18 cellular contexts compared by ENCODE assay signal in genomic region chr22:23836692-23837495, GRCh38. TPM values are rescaled to one million over a fixed set of nuclear protein-coding genes. Genes with fewer than 3 reads are reported as not detected.
A peak's percentile ranks its signal among the peaks of the same experiment; 100 is the strongest.
DNase-seq lines count a peak whose midpoint lies in the region; ATAC-seq and TF ChIP-seq lines count a peak whose summit lies in the region.
"Had no signal": no experiment of that assay in that cellular context is flagged by ENCODE, and none has a peak within 500 bp of the region (broad histone marks: within the 10 kb centered on the region; RNA-seq: fewer than 3 reads in every experiment).

No MANE protein-coding gene starts in this region.

- TF ChIP-seq CTCF in Caco-2 (IDR thresholded peaks at IDR 0.05; ENCODE audit: insufficient read depth in 1 of 2, low read depth in 1 of 2, low read length in 1 of 2, severe bottlenecking in 1 of 2, unreplicated experiment in 1 of 2): no peak
- no peak for TF ChIP-seq CTCF in Loucy (conservative IDR thresholded peaks at IDR 0.05; ENCODE audit: low read length)
- TF ChIP-seq CTCF in ovary (IDR thresholded peaks at IDR 0.05): no peak
- TF ChIP-seq CTCF in breast epithelium (IDR thresholded peaks at IDR 0.05): no peak

- TF ChIP-seq EP300 in ovary (IDR thresholded peaks at IDR 0.05): no peak

- peaks cover 3% of the 10 kb centered on the region for H3K36me3 ChIP-seq in Caco-2 (ENCODE audit: control insufficient read depth, insufficient read depth, low read length)
- peaks cover 47% of the 10 kb centered on the region; the same call in 1 of the 2 replicates for H3K36me3 ChIP-seq in Loucy (ENCODE audit: insufficient read depth, low read length)
- no peaks in the 10 kb centered on the region for H3K36me3 ChIP-seq in ovary
- H3K36me3 ChIP-seq in effector memory CD4-positive, alpha-beta T cell (ENCODE audit: control insufficient read depth, insufficient read depth, low read length): peaks cover 24% of the 10 kb centered on the region
- H3K36me3 ChIP-seq in breast epithelium: no peaks in the 10 kb centered on the region
- H3K36me3 ChIP-seq: prostate gland had no signal

- H3K27ac ChIP-seq in ovary (peak overlapping the region; percentile 4 to 41), breast epithelium (peak overlapping the region in 1 of 2 donors; percentile 29)
- H3K27ac ChIP-seq in effector memory CD4-positive, alpha-beta T cell (ENCODE audit: insufficient read depth, low read length, poor library complexity, severe bottlenecking): no peak overlapping the region
- H3K27ac ChIP-seq: lower lobe of right lung, prostate gland, suprapubic skin had no signal

- intact Hi-C loops in Caco-2 (cut with micrococcal nuclease; ENCODE audit: unreplicated experiment): no loop called here
- intact Hi-C loops in Right ventricle myocardium superior (cut with DNase I): no loop called here
- intact Hi-C loops in ovary (cut with DNase I): no loop called here
- intact Hi-C loops in breast epithelium (cut with DNase I; ENCODE audit: low total_unique reads): loop anchor here (10.0 kb wide), 1 partner anchor 62 kb away; the partner anchor contains the start of gene MMP11

- H3K4me2 ChIP-seq in Loucy (ENCODE audit: low read depth, low read length, poor library complexity, severe bottlenecking): peak overlapping the region; percentile 75

- H3K4me3 ChIP-seq in Caco-2 (ENCODE audit: low read depth, low read length) (no peak overlapping the region), Loucy (ENCODE audit: low read length, poor library complexity, severe bottlenecking) (peak overlapping the region; percentile 80), ovary (no peak overlapping the region), breast epithelium (no peak overlapping the region)
- no peak overlapping the region for H3K4me3 ChIP-seq in effector memory CD4-positive, alpha-beta T cell (ENCODE audit: insufficient read depth, low read depth, low read length, poor library complexity, severe bottlenecking)
- H3K4me3 ChIP-seq: prostate gland, suprapubic skin had no signal

- DNase-seq in Caco-2 (no peak), Right ventricle myocardium superior (peak; percentile 32), ovary (peak in 2 of 5 donors; percentile 16 to 41), cortex of kidney (lab: John Stamatoyannopoulos, UW) (no peak), breast epithelium (ENCODE audit: low spot score in 2 of 2) (no peak)
- no peak for DNase-seq in effector memory CD4-positive, alpha-beta T cell
- DNase-seq: activated CD4-positive, alpha-beta T cell treated with anti-CD3 and anti-CD28 coated beads, Interleukin-2, amount 50 U/mL, for 1 hour; amniotic stem cell; DMS 273 treated with DMSO at 0.1 percent for 48 hours; glutamatergic neuron; NCI-H187 treated with DMSO at 0.1 percent for 48 hours; NCI-H748 treated with DMSO at 0.1 percent for 48 hours; stimulated activated CD4-positive, alpha-beta T cell treated with anti-CD3 and anti-CD28 coated beads, Interleukin-4, amount 100 ng/mL, for 24 hours had no signal

- H3K27ac Mint-ChIP-seq in Caco-2 (ENCODE audit: unreplicated experiment): no peak overlapping the region

- H3K27me3 ChIP-seq in Caco-2 (replicated peaks; ENCODE audit: control insufficient read depth, insufficient read depth, low read length): no peaks in the 10 kb centered on the region
- no peaks in the 10 kb centered on the region for H3K27me3 ChIP-seq in Loucy (ENCODE audit: insufficient read depth, low read length, poor library complexity, severe bottlenecking)
- no peaks in the 10 kb centered on the region for H3K27me3 ChIP-seq in ovary
- no peaks in the 10 kb centered on the region for H3K27me3 ChIP-seq in effector memory CD4-positive, alpha-beta T cell (replicated peaks; ENCODE audit: control insufficient read depth, insufficient read depth, low read length, poor library complexity, severe bottlenecking)
- H3K27me3 ChIP-seq in breast epithelium: no peaks in the 10 kb centered on the region
- H3K27me3 ChIP-seq: suprapubic skin had no signal

- H3K79me2 ChIP-seq in Loucy (ENCODE audit: insufficient read depth, low read length): peaks cover 13% of the 10 kb centered on the region; the same call in 1 of the 2 replicates

- no peaks in the 10 kb centered on the region for H3K9me3 ChIP-seq in Caco-2
- no peaks in the 10 kb centered on the region for H3K9me3 ChIP-seq in Loucy (ENCODE audit: insufficient read depth, low read depth, low read length)
- no peaks in the 10 kb centered on the region for H3K9me3 ChIP-seq in ovary
- no peaks in the 10 kb centered on the region for H3K9me3 ChIP-seq in effector memory CD4-positive, alpha-beta T cell (ENCODE audit: control insufficient read depth, low read length)
- H3K9me3 ChIP-seq in breast epithelium: no peaks in the 10 kb centered on the region
- H3K9me3 ChIP-seq: lower lobe of right lung, prostate gland, suprapubic skin had no signal

- no peak for ATAC-seq in Right ventricle myocardium superior (ENCODE audit: poor library complexity)
- ATAC-seq: HCT116, lower lobe of right lung had no signal

- H3K4me1 Mint-ChIP-seq in Caco-2 (ENCODE audit: low read depth, unreplicated experiment): peaks cover 7% of the 10 kb centered on the region

- 64 to 75% (median 71%) methylated on average over 12 of the region's 12 CpGs for WGBS in ovary, 3 donors

- no peaks in the 10 kb centered on the region for H3K27me3 Mint-ChIP-seq in Caco-2 (ENCODE audit: insufficient read depth, unreplicated experiment)

- H3K9me2 ChIP-seq in Loucy (replicated peaks; ENCODE audit: low read depth, low read length): no peaks in the 10 kb centered on the region

- POLR2A ChIA-PET in Caco-2 (lab: Charles Lee): no interaction called here

- H2AFZ ChIP-seq in Loucy (ENCODE audit: low read length): no peak overlapping the region

- H3F3A ChIP-seq in Loucy (ENCODE audit: low read depth): no peaks in the 10 kb centered on the region

- H3K4me3 Mint-ChIP-seq in Caco-2 (ENCODE audit: unreplicated experiment): peak overlapping the region; percentile 95

- peak overlapping the region; percentile 62 for H3K9ac ChIP-seq in Loucy (ENCODE audit: low read depth, low read length, poor library complexity, severe bottlenecking)

- no peaks in the 10 kb centered on the region for H4K20me1 ChIP-seq in Loucy (ENCODE audit: insufficient read depth, low read length, poor library complexity, severe bottlenecking)

- no peaks in the 10 kb centered on the region for H3K4me1 ChIP-seq in Caco-2
- H3K4me1 ChIP-seq in Loucy (ENCODE audit: insufficient read depth, low read length, poor library complexity, severe bottlenecking): peaks cover 11% of the 10 kb centered on the region
- peaks cover 12% of the 10 kb centered on the region for H3K4me1 ChIP-seq in ovary (ENCODE audit: insufficient read depth)
- H3K4me1 ChIP-seq in effector memory CD4-positive, alpha-beta T cell (ENCODE audit: control insufficient read depth, insufficient read depth, low read length, poor library complexity, severe bottlenecking): peaks cover 8% of the 10 kb centered on the region
- peaks cover 0 to 5% of the 10 kb centered on the region in 2 donors for H3K4me1 ChIP-seq in breast epithelium

- H3K36me3 Mint-ChIP-seq in Caco-2 (ENCODE audit: insufficient read depth, unreplicated experiment): peaks cover 53% of the 10 kb centered on the region

- TF ChIP-seq POLR2A in ovary (IDR thresholded peaks at IDR 0.05) (no peak), breast epithelium (IDR thresholded peaks at IDR 0.05) (no peak)

- no peaks in the 10 kb centered on the region for H3K9me3 Mint-ChIP-seq in Caco-2 (ENCODE audit: unreplicated experiment)

- no TSS peak for BruUV-seq in Caco-2 (replicated peaks; lab: Mats Ljungman, UMichigan)

- CTCF ChIA-PET in Caco-2 (lab: Charles Lee): no interaction called here

RNA-seq across cellular contexts. Expression of gene DERL3, which starts 1.9 kb away (rescaled TPM):
- total RNA-seq in Caco-2 (2022) (4.4 and 5.4 TPM in 2 replicates), Right ventricle myocardium superior (2.8 TPM), ovary (1 to 10 TPM in 5 of 7 donors, under 1 TPM in 2; 0.76 to 3.9 (median 2.0) TPM), breast epithelium (1 to 10 TPM in 2 of 3 donors, under 1 TPM in 1; 0.48 to 6.6 (median 2.8) TPM)
- polyA plus RNA-seq in ovary: 1 to 10 TPM in 1 of 2 donors, under 1 TPM in 1; 0.45 to 1.5 TPM

RNA-seq across cellular contexts. Expression of gene SLC2A11, which starts 20.8 kb away (rescaled TPM):
- total RNA-seq in Caco-2 (2022): 29.5 and 32.4 TPM in 2 replicates
- total RNA-seq in Right ventricle myocardium superior: 19.8 TPM
- total RNA-seq in ovary: 10 to 100 TPM; 14.2 to 25.3 (median 17.2) TPM
- 10 to 100 TPM; 13.7 to 15.0 TPM for polyA plus RNA-seq in ovary
- total RNA-seq in breast epithelium: 10 to 100 TPM; 10.2 to 17.0 (median 13.1) TPM

RNA-seq across cellular contexts. Expression of gene SMARCB1, which starts 50.1 kb away (rescaled TPM):
- 154 and 157 TPM in 2 replicates for total RNA-seq in Caco-2 (2022)
- 46.6 TPM for total RNA-seq in Right ventricle myocardium superior
- total RNA-seq in ovary: 100 to 1,000 TPM in 1 of 7 donors, 10 to 100 TPM in 6; 47.1 to 107 (median 87.3) TPM
- 10 to 100 TPM; 75.4 to 87.0 TPM for polyA plus RNA-seq in ovary
- total RNA-seq in breast epithelium: 10 to 100 TPM; 34.6 to 60.2 (median 50.1) TPM

RNA-seq across cellular contexts. Expression of gene MIF, which starts 57.3 kb away (rescaled TPM):
- 762 and 795 TPM in 2 replicates for total RNA-seq in Caco-2 (2022)
- 227 TPM for total RNA-seq in Right ventricle myocardium superior
- 100 to 1,000 TPM; 194 to 426 (median 362) TPM for total RNA-seq in ovary
- polyA plus RNA-seq in ovary: 100 to 1,000 TPM in 1 of 2 donors, 1 to 10 TPM in 1; 1.1 to 289 TPM
- 100 to 1,000 TPM; 191 to 466 (median 261) TPM for total RNA-seq in breast epithelium
